ENCODE assay signal across 14 cellular contexts in genomic region chr9:122948313-122948712, GRCh38. TPM values are rescaled to one million over a fixed set of nuclear protein-coding genes. Genes with fewer than 3 reads are reported as not detected.
DNase-seq lines count a peak whose midpoint lies in the region; ATAC-seq and TF ChIP-seq lines count a peak whose summit lies in the region.
"Had no signal": no experiment of that assay in that cellular context is flagged by ENCODE, and none has a peak within 500 bp of the region (broad histone marks: within the 10 kb centered on the region; RNA-seq: fewer than 3 reads in every experiment).

No MANE protein-coding gene starts in this region.

- intact Hi-C loops in stomach (cut with DNase I; ENCODE audit: low total_unique reads) (no loop called here), tibial artery (cut with DNase I; ENCODE audit: low total_unique reads) (no loop called here)

- H3K27ac Mint-ChIP-seq in activated T-cell treated with anti-CD3 and anti-CD28 coated beads, Interleukin-2, amount 50 U/mL, for 72 hours: peak overlapping the region; percentile 87
- peak overlapping the region; percentile 55 for H3K27ac Mint-ChIP-seq in activated CD4-positive, alpha-beta memory T cell treated with anti-CD3 and anti-CD28 coated beads, Interleukin-2, amount 10 ng/mL, durations not matched to agents 7 days and 5 days

- H3K27ac ChIP-seq in epithelial cell of prostate (peak overlapping the region; percentile 68), stomach (peak overlapping the region in 3 of 5 donors; percentile 11 to 63 (median 37)), tibial artery (no peak overlapping the region)

- no peak for TF ChIP-seq EP300 in stomach (IDR thresholded peaks at IDR 0.05)

- H3K4me3 ChIP-seq in stomach: peak overlapping the region in 1 of 4 donors; percentile 18
- no peak overlapping the region for H3K4me3 ChIP-seq in tibial artery

- H3K4me1 ChIP-seq in stomach: peaks cover 20 to 97% (median 57%) of the 10 kb centered on the region in 4 donors
- H3K4me1 ChIP-seq in tibial artery: peaks cover 0 to 67% (median 13%) of the 10 kb centered on the region in 4 donors

- H3K36me3 ChIP-seq in stomach (peaks cover 0 to 5% (median 0%) of the 10 kb centered on the region in 4 donors), tibial artery (peaks cover 0 to 7% (median 0%) of the 10 kb centered on the region in 3 donors)

- ATAC-seq in activated T-cell treated with anti-CD3 and anti-CD28 coated beads, Interleukin-2, amount 50 U/mL, for 72 hours (replicated peaks in 1 of 2): peak; percentile 88 to 92
- no peak for ATAC-seq in HG03175 (IDR thresholded peaks at IDR 0.05; ENCODE audit: unreplicated experiment)
- no peak for ATAC-seq in GM18873 (IDR thresholded peaks at IDR 0.05; ENCODE audit: low FRiP score, unreplicated experiment)
- ATAC-seq: left ventricle myocardium superior, Right ventricle myocardium inferior had no signal

- no peaks in the 10 kb centered on the region for H3K9me3 ChIP-seq in stomach
- no peaks in the 10 kb centered on the region for H3K9me3 ChIP-seq in tibial artery

- CTCF ChIA-PET in activated CD4-positive, alpha-beta memory T cell treated with anti-CD3 and anti-CD28 coated beads, Interleukin-2, amount 10 ng/mL, durations not matched to agents 7 days and 5 days (lab: Charles Lee): interaction anchor here (1.3 kb wide), 1 partner anchor 43 kb away, joined by 9 read pairs; no protein-coding TSS in a partner anchor

- POLR2A ChIA-PET in activated CD4-positive, alpha-beta memory T cell treated with anti-CD3 and anti-CD28 coated beads, Interleukin-2, amount 10 ng/mL, durations not matched to agents 7 days and 5 days (lab: Charles Lee): interaction anchor here (1.0 to 1.7 kb wide), 3 partner anchors 16 to 35 kb away, joined by 3 to 6 read pairs (median 5); partner anchors contain the start of genes ZBTB26 and ZBTB6

- TF ChIP-seq CTCF in stomach (IDR thresholded peaks at IDR 0.05) (no peak), tibial artery (IDR thresholded peaks at IDR 0.05) (no peak)

- peaks cover 52% of the 10 kb centered on the region for H3K4me1 Mint-ChIP-seq in activated T-cell treated with anti-CD3 and anti-CD28 coated beads, Interleukin-2, amount 50 U/mL, for 72 hours (ENCODE audit: low read depth)
- peaks cover 43% of the 10 kb centered on the region for H3K4me1 Mint-ChIP-seq in activated CD4-positive, alpha-beta memory T cell treated with anti-CD3 and anti-CD28 coated beads, Interleukin-2, amount 10 ng/mL, durations not matched to agents 7 days and 5 days

- no peak for DNase-seq in activated T-cell treated with anti-CD3 and anti-CD28 coated beads, Interleukin-2, amount 50 U/mL, for 72 hours
- DNase-seq in activated T-cell treated with anti-CD3 and anti-CD28 coated beads for 4 hours (no peak), epithelial cell of prostate (ENCODE audit: low read depth, low spot score) (no peak), stomach (no peak), tibial artery (no peak)
- DNase-seq in activated CD4-positive, alpha-beta memory T cell treated with anti-CD3 and anti-CD28 coated beads, Interleukin-2, amount 10 ng/mL, durations not matched to agents 7 days and 5 days: no peak
- DNase-seq: ACHN, left ventricle myocardium superior, naive B cell, NCI-H2171 treated with DMSO at 0.1 percent for 48 hours, T1000 had no signal

- H3K9me3 Mint-ChIP-seq in activated T-cell treated with anti-CD3 and anti-CD28 coated beads, Interleukin-2, amount 50 U/mL, for 72 hours: no peaks in the 10 kb centered on the region
- H3K9me3 Mint-ChIP-seq in activated CD4-positive, alpha-beta memory T cell treated with anti-CD3 and anti-CD28 coated beads, Interleukin-2, amount 10 ng/mL, durations not matched to agents 7 days and 5 days: no peaks in the 10 kb centered on the region
- H3K9me3 Mint-ChIP-seq: naive B cell had no signal

- peaks cover 0 to 2% of the 10 kb centered on the region in 2 donors for H3K36me3 Mint-ChIP-seq in activated T-cell treated with anti-CD3 and anti-CD28 coated beads, Interleukin-2, amount 50 U/mL, for 72 hours (ENCODE audit: insufficient read depth in 2 of 2)
- peaks cover 15% of the 10 kb centered on the region for H3K36me3 Mint-ChIP-seq in activated CD4-positive, alpha-beta memory T cell treated with anti-CD3 and anti-CD28 coated beads, Interleukin-2, amount 10 ng/mL, durations not matched to agents 7 days and 5 days (ENCODE audit: low read depth)

- peak overlapping the region; percentile 51 to 74 for H3K4me3 Mint-ChIP-seq in activated T-cell treated with anti-CD3 and anti-CD28 coated beads, Interleukin-2, amount 50 U/mL, for 72 hours
- no peak overlapping the region for H3K4me3 Mint-ChIP-seq in activated CD4-positive, alpha-beta memory T cell treated with anti-CD3 and anti-CD28 coated beads, Interleukin-2, amount 10 ng/mL, durations not matched to agents 7 days and 5 days

- H3K27me3 ChIP-seq in stomach (no peaks in the 10 kb centered on the region), tibial artery (no peaks in the 10 kb centered on the region)

- no peaks in the 10 kb centered on the region for H3K27me3 Mint-ChIP-seq in activated T-cell treated with anti-CD3 and anti-CD28 coated beads, Interleukin-2, amount 50 U/mL, for 72 hours (ENCODE audit: low read depth)
- H3K27me3 Mint-ChIP-seq in activated CD4-positive, alpha-beta memory T cell treated with anti-CD3 and anti-CD28 coated beads, Interleukin-2, amount 10 ng/mL, durations not matched to agents 7 days and 5 days: no peaks in the 10 kb centered on the region
- H3K27me3 Mint-ChIP-seq: naive B cell had no signal

- 48 to 81% (median 58%) methylated on average over 3 of the region's 3 CpGs for WGBS in stomach, 5 donors

- TF ChIP-seq POLR2A in stomach (IDR thresholded peaks at IDR 0.05): no peak

RNA-seq across cellular contexts. Expression of gene RABGAP1, which starts 7.5 kb away (rescaled TPM):
- total RNA-seq in activated T-cell treated with anti-CD3 and anti-CD28 coated beads, Interleukin-2, amount 50 U/mL, for 72 hours: 10 to 100 TPM; 33.1 TPM
- 10 to 100 TPM; 26.5 to 32.3 TPM for total RNA-seq in activated CD4-positive, alpha-beta memory T cell treated with anti-CD3 and anti-CD28 coated beads, Interleukin-2, amount 10 ng/mL, durations not matched to agents 7 days and 5 days
- 100 to 1,000 TPM in 2 of 5 donors, 10 to 100 TPM in 3; 25.8 to 157 (median 52.3) TPM for total RNA-seq in stomach
- 10 to 100 TPM in 1 of 3 donors, 1 to 10 TPM in 2; 7.0 to 12.7 (median 10.0) TPM for polyA plus RNA-seq in stomach

RNA-seq across cellular contexts. Expression of gene ZBTB26, which starts 17.0 kb away (rescaled TPM):
- total RNA-seq in activated T-cell treated with anti-CD3 and anti-CD28 coated beads, Interleukin-2, amount 50 U/mL, for 72 hours: 10 to 100 TPM in 1 of 2 donors, 1 to 10 TPM in 1; 8.1 to 11.0 TPM
- 1 to 10 TPM; 8.4 to 8.5 TPM for total RNA-seq in activated CD4-positive, alpha-beta memory T cell treated with anti-CD3 and anti-CD28 coated beads, Interleukin-2, amount 10 ng/mL, durations not matched to agents 7 days and 5 days
- 10 to 100 TPM in 3 of 5 donors, 1 to 10 TPM in 2; 5.2 to 14.7 (median 11.0) TPM for total RNA-seq in stomach
- 1 to 10 TPM; 1.5 to 4.3 (median 3.2) TPM for polyA plus RNA-seq in stomach

RNA-seq across cellular contexts. Expression of gene ZBTB6, which starts 35.2 kb away (rescaled TPM):
- total RNA-seq in activated T-cell treated with anti-CD3 and anti-CD28 coated beads, Interleukin-2, amount 50 U/mL, for 72 hours: 10 to 100 TPM; 10.0 TPM
- 10 to 100 TPM; 12.1 to 12.7 TPM for total RNA-seq in activated CD4-positive, alpha-beta memory T cell treated with anti-CD3 and anti-CD28 coated beads, Interleukin-2, amount 10 ng/mL, durations not matched to agents 7 days and 5 days
- total RNA-seq in stomach: 10 to 100 TPM in 2 of 5 donors, 1 to 10 TPM in 3; 2.9 to 21.3 (median 6.4) TPM
- 1 to 10 TPM; 2.3 to 4.9 (median 3.1) TPM for polyA plus RNA-seq in stomach

RNA-seq across cellular contexts. Expression of gene RC3H2, which starts 43.2 kb away (rescaled TPM):
- total RNA-seq in activated T-cell treated with anti-CD3 and anti-CD28 coated beads, Interleukin-2, amount 50 U/mL, for 72 hours: 10 to 100 TPM; 33.7 to 35.6 TPM
- total RNA-seq in activated CD4-positive, alpha-beta memory T cell treated with anti-CD3 and anti-CD28 coated beads, Interleukin-2, amount 10 ng/mL, durations not matched to agents 7 days and 5 days: 10 to 100 TPM; 51.4 to 55.1 TPM
- total RNA-seq in stomach: 10 to 100 TPM; 18.8 to 66.3 (median 28.1) TPM
- 10 to 100 TPM in 1 of 3 donors, 1 to 10 TPM in 2; 5.8 to 13.4 (median 9.2) TPM for polyA plus RNA-seq in stomach

Comparison
In these comparisons a context has a peak if more than half of its experiments do, and no peak if none do; other contexts are left out.
1. ATAC-seq: peak in activated T-cell treated with anti-CD3 and anti-CD28 coated beads, Interleukin-2, amount 50 U/mL, for 72 hours (2 of 2); none in HG03175 (single experiment) and GM18873 (single experiment).
2. H3K27ac ChIP-seq: peak in epithelial cell of prostate (single experiment) and stomach (3 of 5); none in tibial artery (0 of 2).